12 cellular contexts compared by ENCODE assay signal in the genomic region with DNA sequence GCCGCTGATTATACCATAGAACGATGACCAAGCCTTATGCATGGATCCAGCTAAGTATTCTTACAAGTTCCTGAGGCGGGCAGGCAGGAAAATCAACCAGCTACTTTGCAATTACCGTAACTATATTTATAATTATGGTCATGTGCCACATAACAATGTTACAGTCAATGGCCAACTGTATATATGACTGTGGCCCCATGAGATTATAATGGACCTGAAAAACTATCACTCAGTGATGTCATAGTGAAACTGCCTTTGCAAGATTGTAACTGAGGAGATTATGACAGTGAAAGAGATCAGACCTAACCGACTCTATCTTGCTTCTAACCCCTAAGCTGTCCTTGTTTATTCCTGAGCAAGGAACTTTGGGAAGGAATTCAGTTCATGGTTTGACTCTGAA. TPM values are rescaled to one million over a fixed set of nuclear protein-coding genes. Genes with fewer than 3 reads are reported as not detected.
DNase-seq lines count a peak whose midpoint lies in the region; ATAC-seq and TF ChIP-seq lines count a peak whose summit lies in the region.
"Had no signal": no experiment of that assay in that cellular context is flagged by ENCODE, and none has a peak within 500 bp of the region (broad histone marks: within the 10 kb centered on the region; RNA-seq: fewer than 3 reads in every experiment).

No MANE protein-coding gene starts in this region.

- TF ChIP-seq CTCF in omental fat pad (IDR thresholded peaks at IDR 0.05): no peak

- no peak for DNase-seq in stimulated activated CD8-positive, alpha-beta memory T cell treated with anti-CD3 and anti-CD28 coated beads, Interleukin-4, amount 100 ng/mL, for 48 hours
- DNase-seq in omental fat pad (ENCODE audit: low spot score) (no peak), SKM-1 treated with dmso at 0.1 percent for 144 hours (lab: John Stamatoyannopoulos, UW; ENCODE audit: unreplicated experiment) (no peak)
- DNase-seq in activated CD8-positive, alpha-beta memory T cell treated with anti-CD3 and anti-CD28 coated beads, Interleukin-2, amount 50 U/mL, for 4 hours: no peak
- DNase-seq: DND-41; NCI-H2081; stimulated activated CD4-positive, alpha-beta T cell treated with anti-CD3 and anti-CD28 coated beads, Interleukin-15, amount 100 ng/mL, for 24 hours had no signal

- ATAC-seq in GM18498 (IDR thresholded peaks at IDR 0.05; ENCODE audit: unreplicated experiment) (peak; percentile 85), GM19452 (IDR thresholded peaks at IDR 0.05; ENCODE audit: unreplicated experiment) (peak; percentile 78), HG02840 (IDR thresholded peaks at IDR 0.05; ENCODE audit: low FRiP score, unreplicated experiment) (peak; percentile 82), HG03469 (IDR thresholded peaks at IDR 0.05; ENCODE audit: unreplicated experiment) (peak; percentile 85), omental fat pad (ENCODE audit: low FRiP score) (no peak)
- ATAC-seq: gastroesophageal sphincter had no signal

RNA-seq across cellular contexts. Expression of gene FAM135A, which starts 33.0 kb away (rescaled TPM):
- 10 to 100 TPM; 16.7 to 37.5 (median 23.2) TPM for total RNA-seq in omental fat pad
